Comparison of ENCODE assay signal across 1 cellular context in the genomic region with DNA sequence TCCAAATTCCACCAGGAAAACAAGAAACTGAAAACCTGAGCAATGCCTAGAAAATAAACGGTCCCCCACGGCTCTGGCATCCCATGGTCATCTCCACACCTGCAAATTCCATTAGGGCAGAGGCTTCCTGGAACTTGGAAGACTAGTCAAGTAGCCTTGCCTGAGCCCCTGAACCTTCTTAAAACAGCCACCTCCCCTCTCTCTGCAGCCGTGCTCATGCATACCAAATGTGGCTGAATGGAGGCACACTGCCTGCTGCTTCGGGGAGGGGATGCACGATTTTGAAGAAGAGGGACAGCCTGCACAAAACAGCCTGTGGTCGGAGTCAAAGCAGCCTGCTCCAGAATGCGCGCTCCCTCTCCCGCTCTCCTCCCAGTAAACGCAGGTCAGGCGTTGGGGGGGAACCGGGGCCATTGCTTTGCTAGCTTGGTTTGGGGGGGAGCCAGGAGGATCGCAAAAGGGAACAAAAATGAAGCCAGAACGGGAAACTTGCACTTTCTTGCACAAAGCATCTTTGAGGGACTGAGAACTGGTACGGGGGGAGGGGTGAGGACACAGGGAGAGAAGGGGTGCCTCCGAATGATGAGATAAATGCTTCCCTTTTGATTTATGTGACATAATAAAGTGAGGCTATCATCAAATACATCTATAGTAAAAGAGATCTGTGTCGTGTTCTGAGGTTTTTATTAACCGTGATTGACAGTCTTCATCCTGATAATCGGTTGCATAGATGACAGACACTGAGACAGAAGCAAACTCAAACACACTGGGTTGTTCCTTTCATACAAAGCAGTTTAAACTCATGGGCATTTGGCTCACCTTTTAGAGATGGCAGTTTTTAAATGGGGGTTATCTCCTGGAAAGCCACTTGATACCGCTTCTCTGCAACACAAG.
TF ChIP-seq lines count a peak whose summit lies in the region.

A gene (minus strand): TSS at position 347 of the 894 bp plus-strand sequence. CDS start 267 bp downstream, at position 80.

TF ChIP-seq in WTC11, 78 proteins besides CTCF, POLR2A, EP300 and RAD21 (continued from another document):
- TF ChIP-seq ZNF671 (CRISPR knock-in tag; IDR thresholded peaks at IDR 0.05) (0 out of 2 replicates have a peak, but pooled peaks have one; percentile 35), NR1H2 (CRISPR knock-in tag; IDR thresholded peaks at IDR 0.05) (no peak), CREM (CRISPR knock-in tag; IDR thresholded peaks at IDR 0.05) (peak; percentile 15; the same call in 1 of the 2 replicates), TP53 (CRISPR knock-in tag; IDR thresholded peaks at IDR 0.05) (no peak), TEAD4 (CRISPR knock-in tag; IDR thresholded peaks at IDR 0.05) (peak; percentile 51; the same call in 1 of the 2 replicates), ETV6 (CRISPR knock-in tag; IDR thresholded peaks at IDR 0.05) (peak; percentile 67; the same call in 1 of the 2 replicates), NFATC4 (CRISPR knock-in tag; IDR thresholded peaks at IDR 0.05) (no peak), TEAD1 (CRISPR knock-in tag; IDR thresholded peaks at IDR 0.05) (peak; percentile 82; the same call in 1 of the 2 replicates)
- TF ChIP-seq, protein P1, sequence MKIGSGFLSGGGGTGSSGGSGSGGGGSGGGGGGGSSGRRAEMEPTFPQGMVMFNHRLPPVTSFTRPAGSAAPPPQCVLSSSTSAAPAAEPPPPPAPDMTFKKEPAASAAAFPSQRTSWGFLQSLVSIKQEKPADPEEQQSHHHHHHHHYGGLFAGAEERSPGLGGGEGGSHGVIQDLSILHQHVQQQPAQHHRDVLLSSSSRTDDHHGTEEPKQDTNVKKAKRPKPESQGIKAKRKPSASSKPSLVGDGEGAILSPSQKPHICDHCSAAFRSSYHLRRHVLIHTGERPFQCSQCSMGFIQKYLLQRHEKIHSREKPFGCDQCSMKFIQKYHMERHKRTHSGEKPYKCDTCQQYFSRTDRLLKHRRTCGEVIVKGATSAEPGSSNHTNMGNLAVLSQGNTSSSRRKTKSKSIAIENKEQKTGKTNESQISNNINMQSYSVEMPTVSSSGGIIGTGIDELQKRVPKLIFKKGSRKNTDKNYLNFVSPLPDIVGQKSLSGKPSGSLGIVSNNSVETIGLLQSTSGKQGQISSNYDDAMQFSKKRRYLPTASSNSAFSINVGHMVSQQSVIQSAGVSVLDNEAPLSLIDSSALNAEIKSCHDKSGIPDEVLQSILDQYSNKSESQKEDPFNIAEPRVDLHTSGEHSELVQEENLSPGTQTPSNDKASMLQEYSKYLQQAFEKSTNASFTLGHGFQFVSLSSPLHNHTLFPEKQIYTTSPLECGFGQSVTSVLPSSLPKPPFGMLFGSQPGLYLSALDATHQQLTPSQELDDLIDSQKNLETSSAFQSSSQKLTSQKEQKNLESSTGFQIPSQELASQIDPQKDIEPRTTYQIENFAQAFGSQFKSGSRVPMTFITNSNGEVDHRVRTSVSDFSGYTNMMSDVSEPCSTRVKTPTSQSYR (CRISPR knock-in tag; IDR thresholded peaks at IDR 0.05), result peak; percentile 81; the same call in 1 of the 2 replicates
- TF ChIP-seq, protein P2, sequence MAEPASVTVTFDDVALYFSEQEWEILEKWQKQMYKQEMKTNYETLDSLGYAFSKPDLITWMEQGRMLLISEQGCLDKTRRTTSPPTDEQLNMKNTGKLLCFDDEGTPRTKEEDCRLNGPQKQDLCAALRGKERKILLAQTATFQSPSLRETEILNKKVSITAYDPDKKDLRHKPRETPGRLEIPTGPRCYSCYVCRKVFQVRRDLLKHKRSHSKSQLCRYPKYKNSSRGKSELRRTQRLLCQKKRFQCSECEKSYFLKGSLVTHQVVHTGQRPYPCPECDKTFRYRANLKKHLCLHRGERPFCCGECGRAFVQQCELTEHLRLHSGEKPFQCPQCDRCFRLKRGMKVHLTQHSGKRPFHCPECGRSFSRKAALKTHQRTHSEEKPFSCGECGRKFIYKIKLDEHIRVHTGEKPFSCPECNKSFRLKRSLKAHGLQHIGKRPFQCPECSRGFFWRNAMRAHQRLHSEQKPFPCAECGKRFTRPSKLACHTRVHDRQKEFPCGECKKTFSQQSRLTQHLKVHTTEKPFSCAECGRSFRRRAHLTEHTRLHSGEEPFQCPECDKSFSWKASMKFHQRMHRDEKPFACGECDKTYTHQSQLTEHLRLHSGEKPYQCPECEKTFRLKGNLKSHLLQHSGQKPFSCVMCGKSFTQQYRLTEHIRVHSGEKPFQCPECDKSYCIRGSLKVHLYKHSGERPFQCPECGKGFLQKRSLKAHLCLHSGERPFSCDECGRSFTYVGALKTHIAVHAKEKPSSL (CRISPR knock-in tag; conservative IDR thresholded peaks at IDR 0.05), result no peak
- TF ChIP-seq, protein P3, sequence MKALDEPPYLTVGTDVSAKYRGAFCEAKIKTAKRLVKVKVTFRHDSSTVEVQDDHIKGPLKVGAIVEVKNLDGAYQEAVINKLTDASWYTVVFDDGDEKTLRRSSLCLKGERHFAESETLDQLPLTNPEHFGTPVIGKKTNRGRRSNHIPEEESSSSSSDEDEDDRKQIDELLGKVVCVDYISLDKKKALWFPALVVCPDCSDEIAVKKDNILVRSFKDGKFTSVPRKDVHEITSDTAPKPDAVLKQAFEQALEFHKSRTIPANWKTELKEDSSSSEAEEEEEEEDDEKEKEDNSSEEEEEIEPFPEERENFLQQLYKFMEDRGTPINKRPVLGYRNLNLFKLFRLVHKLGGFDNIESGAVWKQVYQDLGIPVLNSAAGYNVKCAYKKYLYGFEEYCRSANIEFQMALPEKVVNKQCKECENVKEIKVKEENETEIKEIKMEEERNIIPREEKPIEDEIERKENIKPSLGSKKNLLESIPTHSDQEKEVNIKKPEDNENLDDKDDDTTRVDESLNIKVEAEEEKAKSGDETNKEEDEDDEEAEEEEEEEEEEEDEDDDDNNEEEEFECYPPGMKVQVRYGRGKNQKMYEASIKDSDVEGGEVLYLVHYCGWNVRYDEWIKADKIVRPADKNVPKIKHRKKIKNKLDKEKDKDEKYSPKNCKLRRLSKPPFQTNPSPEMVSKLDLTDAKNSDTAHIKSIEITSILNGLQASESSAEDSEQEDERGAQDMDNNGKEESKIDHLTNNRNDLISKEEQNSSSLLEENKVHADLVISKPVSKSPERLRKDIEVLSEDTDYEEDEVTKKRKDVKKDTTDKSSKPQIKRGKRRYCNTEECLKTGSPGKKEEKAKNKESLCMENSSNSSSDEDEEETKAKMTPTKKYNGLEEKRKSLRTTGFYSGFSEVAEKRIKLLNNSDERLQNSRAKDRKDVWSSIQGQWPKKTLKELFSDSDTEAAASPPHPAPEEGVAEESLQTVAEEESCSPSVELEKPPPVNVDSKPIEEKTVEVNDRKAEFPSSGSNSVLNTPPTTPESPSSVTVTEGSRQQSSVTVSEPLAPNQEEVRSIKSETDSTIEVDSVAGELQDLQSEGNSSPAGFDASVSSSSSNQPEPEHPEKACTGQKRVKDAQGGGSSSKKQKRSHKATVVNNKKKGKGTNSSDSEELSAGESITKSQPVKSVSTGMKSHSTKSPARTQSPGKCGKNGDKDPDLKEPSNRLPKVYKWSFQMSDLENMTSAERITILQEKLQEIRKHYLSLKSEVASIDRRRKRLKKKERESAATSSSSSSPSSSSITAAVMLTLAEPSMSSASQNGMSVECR (CRISPR knock-in tag; IDR thresholded peaks at IDR 0.05; ENCODE audit: borderline replicate concordance), result peak; percentile 76; the same call in 1 of the 2 replicates
- TF ChIP-seq, protein P4, sequence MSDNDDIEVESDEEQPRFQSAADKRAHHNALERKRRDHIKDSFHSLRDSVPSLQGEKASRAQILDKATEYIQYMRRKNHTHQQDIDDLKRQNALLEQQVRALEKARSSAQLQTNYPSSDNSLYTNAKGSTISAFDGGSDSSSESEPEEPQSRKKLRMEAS (CRISPR knock-in tag; IDR thresholded peaks at IDR 0.05), result peak; percentile 47
TF ChIP-seq in WTC11: peak in this region for 10.
